Comparison of ENCODE assay signal across 1 cellular context in the genomic region with DNA sequence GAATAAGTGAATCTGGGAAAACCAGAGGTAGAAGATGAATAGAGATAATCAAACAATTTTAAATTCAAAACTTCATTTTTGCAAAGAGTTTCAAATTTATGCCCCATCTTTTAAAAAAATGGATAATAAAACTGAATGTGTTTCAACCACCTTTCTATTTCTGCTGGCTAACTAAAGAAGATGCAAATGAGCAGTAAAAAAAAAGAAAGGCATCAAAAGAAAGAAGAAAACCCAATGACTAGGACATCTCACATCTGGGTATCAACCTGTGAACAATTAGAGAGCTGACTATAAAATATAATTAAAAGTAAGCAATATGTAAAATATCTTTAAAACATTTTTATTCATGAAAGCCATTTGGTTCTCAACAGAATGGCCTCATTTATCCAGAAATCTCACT.
TF ChIP-seq lines count a peak whose summit lies in the region.

No MANE protein-coding gene starts in this region.

TF ChIP-seq in endothelial cell of umbilical vein, 7 proteins besides CTCF, POLR2A, EP300 and RAD21:
- TF ChIP-seq JUN (IDR thresholded peaks at IDR 0.05; ENCODE audit: borderline replicate concordance, insufficient read depth, insufficient read length, low read depth) (no peak), MYC (IDR thresholded peaks at IDR 0.05; ENCODE audit: low read depth, low read length) (no peak), EZH2 (IDR thresholded peaks at IDR 0.05; ENCODE audit: borderline replicate concordance, low read depth, low read length, severe bottlenecking) (no peak), FOS (IDR thresholded peaks at IDR 0.05; ENCODE audit: borderline replicate concordance, insufficient read depth, low read length) (no peak), POLR2AphosphoS5 (IDR thresholded peaks at IDR 0.05; ENCODE audit: insufficient read depth, low read depth, low read length) (no peak), GATA2 (IDR thresholded peaks at IDR 0.05; ENCODE audit: insufficient read depth, insufficient read length, low read depth, low read length) (no peak)
- TF ChIP-seq, protein P1, sequence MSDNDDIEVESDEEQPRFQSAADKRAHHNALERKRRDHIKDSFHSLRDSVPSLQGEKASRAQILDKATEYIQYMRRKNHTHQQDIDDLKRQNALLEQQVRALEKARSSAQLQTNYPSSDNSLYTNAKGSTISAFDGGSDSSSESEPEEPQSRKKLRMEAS (IDR thresholded peaks at IDR 0.05; ENCODE audit: insufficient read depth, insufficient read length), result no peak
